In genomic region chr6:82076855-82077254, GRCh38 we compare ENCODE assay signal across 20 cellular contexts.
A peak's percentile ranks its signal among the peaks of the same experiment; 100 is the strongest.
DNase-seq lines count a peak whose midpoint lies in the region; ATAC-seq and TF ChIP-seq lines count a peak whose summit lies in the region.
"Had no signal": no experiment of that assay in that cellular context is flagged by ENCODE, and none has a peak within 500 bp of the region (broad histone marks: within the 10 kb centered on the region; RNA-seq: fewer than 3 reads in every experiment).

No MANE protein-coding gene starts in this region.

- DNase-seq in AG09309 (ENCODE audit: low read depth) = peak; percentile 21
- DNase-seq in HT1080 (ENCODE audit: low read depth) = peak; percentile 13
- no peak for DNase-seq in ascending aorta (ENCODE audit: low spot score in 2 of 2)
- no peak for DNase-seq in left colon
- DNase-seq in mucosa of gallbladder (ENCODE audit: low spot score) = no peak
- DNase-seq in NCI-H146 (lab: John Stamatoyannopoulos, UW) = no peak
- DNase-seq: activated B cell treated with CpG ODN at 0.5 μM for 24 hours; activated CD8-positive, alpha-beta T cell treated with anti-CD3 and anti-CD28 coated beads for 36 hours; activated naive CD4-positive, alpha-beta T cell treated with anti-CD3 and anti-CD28 coated beads for 36 hours; activated T-cell treated with anti-CD3 and anti-CD28 coated beads, Interleukin-2, amount 50 U/mL, for 24 hours; left ventricle myocardium superior; NCI-H1694; occipital lobe; RPMI8226; stimulated activated naive CD4-positive, alpha-beta T cell; T-helper 1 cell; upper lobe of left lung had no signal

- H3K27me3 ChIP-seq in ascending aorta = no peaks in the 10 kb centered on the region
- H3K27me3 ChIP-seq: right atrium auricular region, upper lobe of left lung had no signal

- H3K27ac ChIP-seq in ascending aorta = peak overlapping the region; percentile 28 to 41
- H3K27ac ChIP-seq: right atrium auricular region, upper lobe of left lung had no signal

- H3K36me3 ChIP-seq in ascending aorta = no peaks in the 10 kb centered on the region
- H3K36me3 ChIP-seq: right atrium auricular region, upper lobe of left lung had no signal

- TF ChIP-seq CTCF in AG09309 (IDR thresholded peaks at IDR 0.05; ENCODE audit: control insufficient read depth, insufficient read depth, low read depth, low read length, missing control alignments) = peak; percentile 22
- TF ChIP-seq CTCF in ascending aorta (IDR thresholded peaks at IDR 0.05) = peak in 1 of 3 experiments; percentile 28

- intact Hi-C loops in ascending aorta (cut with DNase I) (loop anchor here (5.0 kb wide), 2 partner anchors 70 to 100 kb away; no protein-coding TSS in a partner anchor), left colon (cut with DNase I, micrococcal nuclease) (no loop called here)

- ATAC-seq in left colon = peak; percentile 79
- ATAC-seq in HG03521 (IDR thresholded peaks at IDR 0.05; ENCODE audit: unreplicated experiment) = no peak
- no peak for ATAC-seq in GM18519 (IDR thresholded peaks at IDR 0.05; ENCODE audit: low FRiP score, unreplicated experiment)
- ATAC-seq: activated CD8-positive, alpha-beta T cell treated with anti-CD3 and anti-CD28 coated beads for 36 hours; left ventricle myocardium superior had no signal

- H3K4me1 ChIP-seq in ascending aorta = peaks cover 2 to 16% of the 10 kb centered on the region in 2 donors
- H3K4me1 ChIP-seq: right atrium auricular region, upper lobe of left lung had no signal

- H3K4me3 ChIP-seq in AG09309 (ENCODE audit: control insufficient read depth, low read depth, low read length) (no peak overlapping the region), ascending aorta (no peak overlapping the region)
- H3K4me3 ChIP-seq: right atrium auricular region, upper lobe of left lung had no signal

- H3K9me3 ChIP-seq in ascending aorta = no peaks in the 10 kb centered on the region
- H3K9me3 ChIP-seq: right atrium auricular region, upper lobe of left lung had no signal

Comparison
In these comparisons a context has a peak if more than half of its experiments do, and no peak if none do; other contexts are left out.
1. DNase-seq: peak in AG09309 (single experiment) and HT1080 (single experiment); none in ascending aorta (0 of 2), left colon (0 of 2), mucosa of gallbladder (single experiment) and NCI-H146 (single experiment).